In genomic region chr18:27995770-27996502, GRCh38 we compare ENCODE assay signal across 24 cellular contexts.
DNase-seq lines count a peak whose midpoint lies in the region; ATAC-seq, FAIRE-seq and TF ChIP-seq lines count a peak whose summit lies in the region.
"Had no signal": no experiment of that assay in that cellular context is flagged by ENCODE, and none has a peak within 500 bp of the region (broad histone marks: within the 10 kb centered on the region; RNA-seq: fewer than 3 reads in every experiment).

No MANE protein-coding gene starts in this region.

- no peaks in the 10 kb centered on the region for H3K27me3 Mint-ChIP-seq in astrocyte (ENCODE audit: low read depth, unreplicated experiment)
- no peaks in the 10 kb centered on the region for H3K27me3 Mint-ChIP-seq in activated CD4-positive, alpha-beta T cell treated with anti-CD3 and anti-CD28 coated beads, Interleukin-2, amount 10 ng/mL, durations not matched to agents 24 days and 14 days
- H3K27me3 Mint-ChIP-seq: CD4-positive, CD25-positive, alpha-beta regulatory T cell; IgD-negative memory B cell had no signal

- H3K36me3 ChIP-seq in astrocyte (ENCODE audit: insufficient read depth, low read length), result peaks cover 50% of the 10 kb centered on the region
- H3K36me3 ChIP-seq in cardiac muscle cell, result peaks cover 53% of the 10 kb centered on the region
- peaks cover 39% of the 10 kb centered on the region for H3K36me3 ChIP-seq in right atrium auricular region

- no peaks in the 10 kb centered on the region for H3K9me3 Mint-ChIP-seq in astrocyte (ENCODE audit: unreplicated experiment)
- H3K9me3 Mint-ChIP-seq in activated CD4-positive, alpha-beta T cell treated with anti-CD3 and anti-CD28 coated beads, Interleukin-2, amount 10 ng/mL, durations not matched to agents 24 days and 14 days, result peaks cover 6% of the 10 kb centered on the region
- H3K9me3 Mint-ChIP-seq: H9 had no signal

- H3K4me3 Mint-ChIP-seq in astrocyte (ENCODE audit: unreplicated experiment), result no peak overlapping the region
- H3K4me3 Mint-ChIP-seq in activated CD4-positive, alpha-beta T cell treated with anti-CD3 and anti-CD28 coated beads, Interleukin-2, amount 10 ng/mL, durations not matched to agents 24 days and 14 days, result no peak overlapping the region
- H3K4me3 Mint-ChIP-seq: CD4-positive, CD25-positive, alpha-beta regulatory T cell; H9; IgD-negative memory B cell had no signal

- H3K4me3 ChIP-seq in astrocyte (ENCODE audit: insufficient read depth, low read depth, low read length) (no peak overlapping the region), cardiac muscle cell (no peak overlapping the region), right atrium auricular region (no peak overlapping the region)
- H3K4me3 ChIP-seq: BLaER1, GM23248 had no signal

- H3K27me3 ChIP-seq in astrocyte (ENCODE audit: insufficient read depth, low read length) (no peaks in the 10 kb centered on the region), cardiac muscle cell (no peaks in the 10 kb centered on the region), right atrium auricular region (no peaks in the 10 kb centered on the region)
- H3K27me3 ChIP-seq: BLaER1 had no signal

- peaks cover 19% of the 10 kb centered on the region for H3K36me3 Mint-ChIP-seq in astrocyte (ENCODE audit: low read depth, unreplicated experiment)
- H3K36me3 Mint-ChIP-seq in activated CD4-positive, alpha-beta T cell treated with anti-CD3 and anti-CD28 coated beads, Interleukin-2, amount 10 ng/mL, durations not matched to agents 24 days and 14 days (ENCODE audit: low read depth), result no peaks in the 10 kb centered on the region
- H3K36me3 Mint-ChIP-seq: CD4-positive, CD25-positive, alpha-beta regulatory T cell; IgD-negative memory B cell had no signal

- no peak for FAIRE-seq in astrocyte (lab: Jason Lieb, UNC)
- FAIRE-seq: GM18507 had no signal

- peaks cover 13% of the 10 kb centered on the region for H3K4me1 ChIP-seq in astrocyte (ENCODE audit: insufficient read depth, low read length)
- H3K4me1 ChIP-seq in cardiac muscle cell (ENCODE audit: low read depth), result peaks cover 30% of the 10 kb centered on the region
- peaks cover 0 to 12% of the 10 kb centered on the region in 2 donors for H3K4me1 ChIP-seq in right atrium auricular region
- H3K4me1 ChIP-seq: BLaER1 had no signal

- H3K9me3 ChIP-seq in astrocyte (ENCODE audit: insufficient read depth, low read depth, low read length) (no peaks in the 10 kb centered on the region), cardiac muscle cell (ENCODE audit: low read depth) (no peaks in the 10 kb centered on the region), right atrium auricular region (no peaks in the 10 kb centered on the region)
- H3K9me3 ChIP-seq: BLaER1 had no signal

- no peak for ATAC-seq in GM18858 (IDR thresholded peaks at IDR 0.05; ENCODE audit: unreplicated experiment)
- no peak for ATAC-seq in HG03095 (IDR thresholded peaks at IDR 0.05; ENCODE audit: unreplicated experiment)

- H4K20me1 ChIP-seq in astrocyte (ENCODE audit: insufficient read depth, low read length), result peaks cover 30% of the 10 kb centered on the region
- H4K20me1 ChIP-seq: BLaER1 had no signal

- H3K79me2 ChIP-seq in astrocyte (ENCODE audit: insufficient read depth, low read length), result peaks cover 10% of the 10 kb centered on the region

- H2AFZ ChIP-seq in astrocyte (ENCODE audit: low read depth, low read length), result no peak overlapping the region
- H2AFZ ChIP-seq: GM23248 had no signal

- peak overlapping the region; percentile 30 for H3K27ac Mint-ChIP-seq in astrocyte (ENCODE audit: unreplicated experiment)
- no peak overlapping the region for H3K27ac Mint-ChIP-seq in activated CD4-positive, alpha-beta T cell treated with anti-CD3 and anti-CD28 coated beads, Interleukin-2, amount 10 ng/mL, durations not matched to agents 24 days and 14 days
- H3K27ac Mint-ChIP-seq: CD4-positive, CD25-positive, alpha-beta regulatory T cell; IgD-negative memory B cell had no signal

- H3K9ac ChIP-seq in astrocyte (ENCODE audit: low read length), result no peak overlapping the region
- H3K9ac ChIP-seq: BLaER1, GM23248, KMS-11 had no signal

- DNase-seq in EH (ENCODE audit: low read depth) (peak; percentile 37), astrocyte (ENCODE audit: low read depth) (no peak), cardiac muscle cell (ENCODE audit: low read depth in 1 of 2, low spot score in 1 of 2) (peak in 1 of 2 donors; percentile 47), right atrium auricular region (ENCODE audit: low spot score) (no peak)
- DNase-seq in activated CD4-positive, alpha-beta T cell treated with anti-CD3 and anti-CD28 coated beads, Interleukin-2, amount 10 ng/mL, durations not matched to agents 24 days and 14 days, result no peak
- DNase-seq: CD4-positive, CD25-positive, alpha-beta regulatory T cell; DMS153; DND-41; H9; NCI-H1048; NCI-H1417; NCI-H1694; NCI-H2029 treated with DMSO at 0.1 percent for 48 hours; NCI-H2227 treated with DMSO at 0.1 percent for 48 hours; NCI-H526 treated with DMSO at 0.1 percent for 48 hours; RPMI8226; SHP77 treated with DMSO at 0.1 percent for 48 hours had no signal

- H3K4me2 ChIP-seq in astrocyte (ENCODE audit: low read length), result peak overlapping the region; percentile 35
- H3K4me2 ChIP-seq: BLaER1, KMS-11 had no signal

- H3K27ac ChIP-seq in astrocyte (ENCODE audit: low read depth, low read length) (peak overlapping the region; percentile 29), cardiac muscle cell (peak overlapping the region; percentile 71), right atrium auricular region (peak overlapping the region; percentile 40 to 71)
- H3K27ac ChIP-seq: BLaER1, GM23248, KMS-11 had no signal

- peaks cover 27% of the 10 kb centered on the region for H3K4me1 Mint-ChIP-seq in astrocyte (ENCODE audit: low read depth, unreplicated experiment)
- H3K4me1 Mint-ChIP-seq in activated CD4-positive, alpha-beta T cell treated with anti-CD3 and anti-CD28 coated beads, Interleukin-2, amount 10 ng/mL, durations not matched to agents 24 days and 14 days, result no peaks in the 10 kb centered on the region
- H3K4me1 Mint-ChIP-seq: CD4-positive, CD25-positive, alpha-beta regulatory T cell; IgD-negative memory B cell had no signal

- intact Hi-C loops in activated CD4-positive, alpha-beta T cell treated with anti-CD3 and anti-CD28 coated beads, Interleukin-2, amount 10 ng/mL, durations not matched to agents 24 days and 14 days (cut with micrococcal nuclease), result no loop called here

- TF ChIP-seq CTCF in astrocyte (IDR thresholded peaks at IDR 0.05; ENCODE audit: insufficient read depth, low read depth, low read length), result no peak
- no peak for TF ChIP-seq CTCF in cardiac muscle cell (IDR thresholded peaks at IDR 0.05; ENCODE audit: low read depth, low read length)
- TF ChIP-seq CTCF in right atrium auricular region (IDR thresholded peaks at IDR 0.05), result no peak
